In genomic region chr13:72726721-72727416, GRCh38 we compare ENCODE assay signal across 8 cellular contexts. TPM values are rescaled to one million over a fixed set of nuclear protein-coding genes. Genes with fewer than 3 reads are reported as not detected.
DNase-seq lines count a peak whose midpoint lies in the region; ATAC-seq and TF ChIP-seq lines count a peak whose summit lies in the region.

No MANE protein-coding gene starts in this region.

- no peak for TF ChIP-seq CTCF in HFFc6 (IDR thresholded peaks at IDR 0.05)

- peaks cover 9% of the 10 kb centered on the region for H3K4me1 ChIP-seq in effector memory CD4-positive, alpha-beta T cell (ENCODE audit: control insufficient read depth, insufficient read depth, low read length, poor library complexity, severe bottlenecking)
- peaks cover 0 to 20% of the 10 kb centered on the region in 2 donors for H3K4me1 ChIP-seq in muscle layer of duodenum (ENCODE audit: control insufficient read depth in 1 of 2, insufficient read depth in 2 of 2, low read length in 2 of 2)
- peaks cover 4% of the 10 kb centered on the region for H3K4me1 ChIP-seq in stomach smooth muscle (ENCODE audit: control insufficient read depth, insufficient read depth, low read length)

- H3K36me3 Mint-ChIP-seq in HFFc6 (ENCODE audit: low read depth): peaks cover 31% of the 10 kb centered on the region

- peak overlapping the region; percentile 98 for H3K4me3 ChIP-seq in MG63
- H3K4me3 ChIP-seq in effector memory CD4-positive, alpha-beta T cell (ENCODE audit: insufficient read depth, low read depth, low read length, poor library complexity, severe bottlenecking): peak overlapping the region; percentile 83
- peak overlapping the region; percentile 83 to 99 for H3K4me3 ChIP-seq in muscle layer of duodenum (ENCODE audit: low read depth in 1 of 2, low read length in 2 of 2)
- peak overlapping the region; percentile 91 to 93 for H3K4me3 ChIP-seq in stomach smooth muscle (ENCODE audit: low read length in 2 of 2)

- H3K27me3 ChIP-seq in MG63: no peaks in the 10 kb centered on the region
- H3K27me3 ChIP-seq in effector memory CD4-positive, alpha-beta T cell (replicated peaks; ENCODE audit: control insufficient read depth, insufficient read depth, low read length, poor library complexity, severe bottlenecking): no peaks in the 10 kb centered on the region
- H3K27me3 ChIP-seq in muscle layer of duodenum (ENCODE audit: low read depth, low read length): no peaks in the 10 kb centered on the region
- H3K27me3 ChIP-seq in stomach smooth muscle (ENCODE audit: control insufficient read depth in 1 of 2, insufficient read depth in 2 of 2, low read length in 2 of 2): no peaks in the 10 kb centered on the region

- H3K27ac ChIP-seq in effector memory CD4-positive, alpha-beta T cell (ENCODE audit: insufficient read depth, low read length, poor library complexity, severe bottlenecking): peak overlapping the region; percentile 68
- H3K27ac ChIP-seq in muscle layer of duodenum (ENCODE audit: low read length): no peak overlapping the region
- H3K27ac ChIP-seq in stomach smooth muscle (ENCODE audit: low read length): peak overlapping the region; percentile 26

- H3K9me3 ChIP-seq in MG63: 0 out of 2 replicates have a peak, but pooled peaks cover 3% of the 10 kb centered on the region
- no peaks in the 10 kb centered on the region for H3K9me3 ChIP-seq in effector memory CD4-positive, alpha-beta T cell (ENCODE audit: control insufficient read depth, low read length)
- H3K9me3 ChIP-seq in muscle layer of duodenum (ENCODE audit: control insufficient read depth in 1 of 2, low read length in 2 of 2): no peaks in the 10 kb centered on the region
- H3K9me3 ChIP-seq in stomach smooth muscle (ENCODE audit: control insufficient read depth in 2 of 2, low read length in 2 of 2): no peaks in the 10 kb centered on the region

- H3K27ac Mint-ChIP-seq in HFFc6: peak overlapping the region; percentile 75

- no peaks in the 10 kb centered on the region for H3K27me3 Mint-ChIP-seq in HFFc6 (ENCODE audit: insufficient read depth)

- peak overlapping the region; percentile 74 to 80 for H3K9ac ChIP-seq in stomach smooth muscle (ENCODE audit: low read length in 2 of 2)

- H3K9me3 Mint-ChIP-seq in HFFc6: no peaks in the 10 kb centered on the region

- peak; percentile 4 to 10 for ATAC-seq in activated CD4-positive, CD25-positive, alpha-beta regulatory T cell treated with anti-CD3 and anti-CD28 coated beads, Interleukin-2, amount 50 U/mL, for 24 hours

- H3K36me3 ChIP-seq in MG63: peaks cover 45% of the 10 kb centered on the region
- peaks cover 3% of the 10 kb centered on the region for H3K36me3 ChIP-seq in effector memory CD4-positive, alpha-beta T cell (ENCODE audit: control insufficient read depth, insufficient read depth, low read length)
- H3K36me3 ChIP-seq in muscle layer of duodenum (ENCODE audit: control insufficient read depth in 1 of 2, insufficient read depth in 2 of 2, low read length in 2 of 2): no peaks in the 10 kb centered on the region
- no peaks in the 10 kb centered on the region for H3K36me3 ChIP-seq in stomach smooth muscle (ENCODE audit: control insufficient read depth in 2 of 2, insufficient read depth in 2 of 2, low read length in 2 of 2)

- H3K4me3 Mint-ChIP-seq in HFFc6: peak overlapping the region; percentile 92

- DNase-seq in NCI-H510A treated with DMSO at 0.1 percent for 48 hours (lab: John Stamatoyannopoulos, UW): peak; percentile 21
- DNase-seq in NCI-H510A (lab: John Stamatoyannopoulos, UW): no peak
- DNase-seq in HFFc6: no peak
- peak; percentile 71 for DNase-seq in MG63
- DNase-seq in effector memory CD4-positive, alpha-beta T cell: peak; percentile 0 to 46 (median 15)

- H3K4me1 Mint-ChIP-seq in HFFc6 (ENCODE audit: low read depth): peaks cover 43% of the 10 kb centered on the region

RNA-seq across cellular contexts. Expression of gene MZT1, which starts 0.6 kb away (rescaled TPM):
- 10 to 100 TPM; 17.1 to 28.9 (median 27.0) TPM for total RNA-seq in HFFc6 (2021; fragmentation: NEBNext Ultra II Directional; extraction: Animal tissue kit (Norgen Biotek cat#: 25700))
- total RNA-seq in MG63 (2014; rRNA removed; shearing (Covaris generic); ENCODE audit: low replicate concordance): 36.4 and 63.3 TPM in 2 replicates

RNA-seq across cellular contexts. Expression of gene BORA, which starts 0.9 kb away (rescaled TPM):
- 1 to 10 TPM; 4.9 to 9.8 (median 7.2) TPM for total RNA-seq in HFFc6 (2021; fragmentation: NEBNext Ultra II Directional; extraction: Animal tissue kit (Norgen Biotek cat#: 25700))
- total RNA-seq in MG63 (2014; rRNA removed; shearing (Covaris generic); ENCODE audit: low replicate concordance): 14.8 and 42.6 TPM in 2 replicates

RNA-seq across cellular contexts. Expression of gene DIS3, which starts 54.8 kb away (rescaled TPM):
- total RNA-seq in HFFc6 (2021; fragmentation: NEBNext Ultra II Directional; extraction: Animal tissue kit (Norgen Biotek cat#: 25700)): 10 to 100 TPM; 30.6 to 35.6 (median 31.9) TPM
- 29.7 and 42.5 TPM in 2 replicates for total RNA-seq in MG63 (2014; rRNA removed; shearing (Covaris generic); ENCODE audit: low replicate concordance)

RNA-seq across cellular contexts. Expression of gene PIBF1, which starts 55.1 kb away (rescaled TPM):
- 10 to 100 TPM; 11.9 to 18.3 (median 14.5) TPM for total RNA-seq in HFFc6 (2021; fragmentation: NEBNext Ultra II Directional; extraction: Animal tissue kit (Norgen Biotek cat#: 25700))
- 8.5 and 9.3 TPM in 2 replicates for total RNA-seq in MG63 (2014; rRNA removed; shearing (Covaris generic); ENCODE audit: low replicate concordance)

Comparison
In these comparisons a context has a peak if more than half of its experiments do, and no peak if none do; other contexts are left out.
1. DNase-seq: peak in NCI-H510A treated with DMSO at 0.1 percent for 48 hours (single experiment), MG63 (single experiment) and effector memory CD4-positive, alpha-beta T cell (3 of 3); none in NCI-H510A (single experiment) and HFFc6 (single experiment).
2. Peak in every context shown above with its lines, with median percentiles within 50 percentile points of each other: H3K4me3 ChIP-seq.